In genomic region chr4:63464393-63464792, GRCh38 we compare ENCODE assay signal across 27 cellular contexts.
DNase-seq lines count a peak whose midpoint lies in the region; ATAC-seq, FAIRE-seq and TF ChIP-seq lines count a peak whose summit lies in the region.
"Had no signal": no experiment of that assay in that cellular context is flagged by ENCODE, and none has a peak within 500 bp of the region (broad histone marks: within the 10 kb centered on the region; RNA-seq: fewer than 3 reads in every experiment).

No MANE protein-coding gene starts in this region.

- no peak overlapping the region for H3K23ac ChIP-seq in H9 (ENCODE audit: insufficient read length, low read depth, low read length)

- H3K36me3 ChIP-seq in GM12878 (ENCODE audit: control insufficient read depth in 2 of 2, insufficient read depth in 2 of 2, low read length in 1 of 2) (no peaks in the 10 kb centered on the region), endodermal cell (ENCODE audit: control insufficient read depth, insufficient read depth, low read length) (no peaks in the 10 kb centered on the region)
- H3K36me3 ChIP-seq: BE2C, BLaER1 had no signal

- BruUV-seq in GM12878 (replicated peaks; lab: Mats Ljungman, UMichigan), result no TSS peak

- intact Hi-C loops in GM12878 (cut with micrococcal nuclease; ENCODE audit: unreplicated experiment), result no loop called here

- peak; percentile 51 for ATAC-seq in GM12878
- ATAC-seq in HG02763 (IDR thresholded peaks at IDR 0.05; ENCODE audit: unreplicated experiment), result no peak
- ATAC-seq in GM18909 (IDR thresholded peaks at IDR 0.05; ENCODE audit: poor library complexity, unreplicated experiment), result no peak
- no peak for ATAC-seq in HG03095 (IDR thresholded peaks at IDR 0.05; ENCODE audit: unreplicated experiment)

- in situ Hi-C loops in SK-MEL-5 (cut with HindIII; ENCODE audit: low pct_unique_long_range_greater_than_20kb, low sequenced_read_pairs), result no loop called here
- in situ Hi-C loops in GM12878 (cut with MboI), result no loop called here

- WGBS in H9 (ENCODE audit: extremely low coverage, insufficient read length, low lambda C conversion rate), result no CpG with 5 or more reads among the region's 4 CpGs
- WGBS in GM12878 (ENCODE audit: insufficient coverage, insufficient replicate concordance, low lambda C conversion rate, missing lambda C conversion rate), result 50% methylated on average over 4 of the region's 4 CpGs
- 83 to 95% methylated on average over 1 to 4 of the region's 4 CpGs for WGBS in endodermal cell (ENCODE audit: insufficient coverage in 1 of 2, insufficient read length in 1 of 2), 2 experiments

- no peak for TF ChIP-seq EP300 in GM12878 (IDR thresholded peaks at IDR 0.05; ENCODE audit: borderline replicate concordance in 1 of 2, control insufficient read depth in 1 of 2, low read depth in 2 of 2, low read length in 2 of 2)

- H3K14ac ChIP-seq in H9 (ENCODE audit: insufficient read depth, low read length), result no peak overlapping the region

- H3K27ac ChIP-seq in H9 (ENCODE audit: insufficient read length, low read depth, low read length), result no peak overlapping the region
- H3K27ac ChIP-seq in GM12878 (ENCODE audit: control insufficient read depth, insufficient read depth), result no peak overlapping the region
- H3K27ac ChIP-seq in endodermal cell (ENCODE audit: low read depth, low read length), result no peak overlapping the region
- H3K27ac ChIP-seq: BLaER1 had no signal

- H3K23me2 ChIP-seq in H9 (ENCODE audit: insufficient read length, low read depth, low read length, poor library complexity, severe bottlenecking), result no peaks in the 10 kb centered on the region

- H4K5ac ChIP-seq in H9 (ENCODE audit: insufficient read length, low read depth, low read length), result no peak overlapping the region

- H3K4me3 ChIP-seq in GM12878 (no peak overlapping the region), endodermal cell (ENCODE audit: low read length) (no peak overlapping the region)
- H3K4me3 ChIP-seq: BLaER1 had no signal

- no peak overlapping the region for H2BK120ac ChIP-seq in H9 (ENCODE audit: low read depth, low read length, poor library complexity, severe bottlenecking)

- H3K4me1 ChIP-seq in H9 (ENCODE audit: insufficient read depth, low read length) (no peaks in the 10 kb centered on the region), GM12878 (ENCODE audit: control insufficient read depth, insufficient read depth, low read length) (no peaks in the 10 kb centered on the region), endodermal cell (ENCODE audit: control insufficient read depth, insufficient read depth, low read length) (no peaks in the 10 kb centered on the region)
- H3K4me1 ChIP-seq: BE2C, BLaER1 had no signal

- no peak overlapping the region for H3K56ac ChIP-seq in H9 (ENCODE audit: insufficient read length, low read depth, low read length)

- peak; percentile 17; the same call in 1 of the 3 replicates for TF ChIP-seq CTCF in H9 (conservative IDR thresholded peaks at IDR 0.05)
- TF ChIP-seq CTCF in GM12878 (IDR thresholded peaks at IDR 0.05 in 2 of 3, conservative IDR thresholded peaks at IDR 0.05 in 1 of 3; ENCODE audit: control insufficient read depth in 2 of 3, extremely low read depth in 1 of 3, insufficient read depth in 1 of 3, low read depth in 3 of 3, low read length in 3 of 3), result no peak
- no peak for TF ChIP-seq CTCF in endodermal cell (conservative IDR thresholded peaks at IDR 0.05)

- H3K4me2 ChIP-seq in H9 (ENCODE audit: insufficient read depth, insufficient read length, low read length), result no peak overlapping the region
- H3K4me2 ChIP-seq in GM12878 (ENCODE audit: control insufficient read depth, insufficient read depth), result no peak overlapping the region
- H3K4me2 ChIP-seq: BLaER1 had no signal

- H2BK5ac ChIP-seq in H9 (ENCODE audit: insufficient read length, low read length), result no peak overlapping the region

- DNase-seq in H9 (peak; percentile 29), SK-MEL-5 (ENCODE audit: low read depth, low spot score) (peak; percentile 2), GM12878 (ENCODE audit: low read depth, low spot score) (no peak), endodermal cell (peak; percentile 50), urothelium cell line (ENCODE audit: low spot score) (no peak)
- DNase-seq: 8988T; ACHN; BE2C; C1 segment of cervical spinal cord; CD4-positive, alpha-beta memory T cell; CD4-positive, CD25-positive, alpha-beta regulatory T cell; CD8-positive, alpha-beta memory T cell; COR-L47; DMS 273 treated with DMSO at 0.1 percent for 48 hours; DMS153; DMS53; DMS79; DND-41; EL; GDM1 had no signal

- H3T11ph ChIP-seq in H9 (ENCODE audit: low read length), result no peak overlapping the region

- H4K91ac ChIP-seq in H9 (ENCODE audit: insufficient read length, low read depth, low read length), result no peak overlapping the region

- no peaks in the 10 kb centered on the region for H3K27me3 Mint-ChIP-seq in H9 (ENCODE audit: low read depth)
- H3K27me3 Mint-ChIP-seq in endodermal cell (ENCODE audit: insufficient read depth), result no peaks in the 10 kb centered on the region
- H3K27me3 Mint-ChIP-seq: CD4-positive, alpha-beta memory T cell; CD4-positive, CD25-positive, alpha-beta regulatory T cell; CD8-positive, alpha-beta memory T cell had no signal

- no peak overlapping the region for H3K4ac ChIP-seq in H9 (ENCODE audit: low read depth, low read length)

- H3K27me3 ChIP-seq in H9 (ENCODE audit: insufficient read depth, low read length), result no peaks in the 10 kb centered on the region; the same call in 1 of the 2 replicates
- no peaks in the 10 kb centered on the region for H3K27me3 ChIP-seq in GM12878 (replicated peaks in 1 of 2; ENCODE audit: control insufficient read depth in 2 of 2, insufficient read depth in 2 of 2, low read length in 1 of 2)
- H3K27me3 ChIP-seq in endodermal cell (ENCODE audit: control insufficient read depth, insufficient read depth, low read length, poor library complexity, severe bottlenecking), result no peaks in the 10 kb centered on the region
- H3K27me3 ChIP-seq: BE2C, BLaER1 had no signal

- H4K20me1 ChIP-seq in H9 (ENCODE audit: control insufficient read depth, insufficient read depth, insufficient read length) (no peaks in the 10 kb centered on the region), GM12878 (ENCODE audit: control insufficient read depth, insufficient read depth) (no peaks in the 10 kb centered on the region)
- H4K20me1 ChIP-seq: BLaER1 had no signal

- CTCF ChIA-PET in GM12878 (lab: Yijun Ruan, JAX), result no interaction called here

- no peak overlapping the region for H2BK12ac ChIP-seq in H9 (ENCODE audit: insufficient read length, low read depth, low read length)

- H3K9me3 Mint-ChIP-seq in H9, result peaks cover 0 to 2% of the 10 kb centered on the region in 2 experiments; a peak in 3 of 5 replicates
- H3K9me3 Mint-ChIP-seq in endodermal cell, result no peaks in the 10 kb centered on the region

- H3K9ac ChIP-seq in H9 (ENCODE audit: extremely low read depth, insufficient read length, low read length) (no peak overlapping the region), GM12878 (ENCODE audit: control insufficient read depth, insufficient read depth, low read length) (no peak overlapping the region), endodermal cell (ENCODE audit: extremely low read depth, low read length, poor library complexity, severe bottlenecking) (no peak overlapping the region)
- H3K9ac ChIP-seq: BLaER1 had no signal

- FAIRE-seq in GM12878 (lab: Jason Lieb, UNC), result no peak
- no peak for FAIRE-seq in urothelium cell line (lab: Jason Lieb, UNC)
- FAIRE-seq: A204.1, GM12891 had no signal

- H3K27ac Mint-ChIP-seq in H9 (no peak overlapping the region), endodermal cell (no peak overlapping the region)
- H3K27ac Mint-ChIP-seq: CD14-positive monocyte; CD4-positive, alpha-beta memory T cell; CD4-positive, CD25-positive, alpha-beta regulatory T cell; CD8-positive, alpha-beta memory T cell had no signal

- no peaks in the 10 kb centered on the region; a peak in 2 of 7 replicates for H3K36me3 Mint-ChIP-seq in H9 (ENCODE audit: insufficient read depth in 1 of 3, low read depth in 3 of 3)
- H3K36me3 Mint-ChIP-seq in endodermal cell (ENCODE audit: low read depth), result no peaks in the 10 kb centered on the region
- H3K36me3 Mint-ChIP-seq: CD14-positive monocyte; CD4-positive, alpha-beta memory T cell; CD4-positive, CD25-positive, alpha-beta regulatory T cell; CD8-positive, alpha-beta memory T cell had no signal

- no peaks in the 10 kb centered on the region for H3K9me3 ChIP-seq in H9 (ENCODE audit: control insufficient read depth, low read depth, low read length)
- H3K9me3 ChIP-seq in GM12878 (replicated peaks; ENCODE audit: control insufficient read depth, insufficient read depth, low read length), result no peaks in the 10 kb centered on the region
- no peaks in the 10 kb centered on the region for H3K9me3 ChIP-seq in endodermal cell (ENCODE audit: control insufficient read depth, low read length)
- H3K9me3 ChIP-seq: BE2C, BLaER1 had no signal

- H3K79me1 ChIP-seq in H9 (ENCODE audit: insufficient read depth, low read depth, low read length, poor library complexity, severe bottlenecking), result no peaks in the 10 kb centered on the region

- H3K79me2 ChIP-seq in H9 (ENCODE audit: insufficient read depth, low read length), result no peaks in the 10 kb centered on the region
- H3K79me2 ChIP-seq in GM12878 (ENCODE audit: control insufficient read depth, insufficient read depth, low read length), result no peaks in the 10 kb centered on the region

- no peak overlapping the region for H3K4me3 Mint-ChIP-seq in H9
- H3K4me3 Mint-ChIP-seq in endodermal cell, result no peak overlapping the region
- H3K4me3 Mint-ChIP-seq: CD14-positive monocyte; CD4-positive, alpha-beta memory T cell; CD4-positive, CD25-positive, alpha-beta regulatory T cell had no signal

- no peak overlapping the region for H2AK5ac ChIP-seq in H9 (ENCODE audit: insufficient read length, low read length)

- H2AFZ ChIP-seq in H9 (ENCODE audit: low read length) (no peak overlapping the region), GM12878 (ENCODE audit: control insufficient read depth, low read depth, low read length) (no peak overlapping the region)

- POLR2A ChIA-PET in GM12878 (lab: Charles Lee), result no interaction called here

- no peak overlapping the region for H3K18ac ChIP-seq in H9 (ENCODE audit: insufficient read length, low read depth, low read length)

- SMC1A ChIA-PET in GM12878 (lab: Charles Lee; ENCODE audit: uncharacterized antibody, unreplicated experiment), result interaction anchor here (0.7 to 3.6 kb wide), 3 partner anchors 15 to 20 kb away, joined by 3 to 18 read pairs (median 4); no protein-coding TSS in a partner anchor

- no peak overlapping the region for H2BK15ac ChIP-seq in H9 (ENCODE audit: low read depth, low read length)

- no peak for TF ChIP-seq POLR2A in GM12878 (IDR thresholded peaks at IDR 0.05; ENCODE audit: low read depth, low read length)

- no peaks in the 10 kb centered on the region for H3K4me1 Mint-ChIP-seq in H9
- H3K4me1 Mint-ChIP-seq in endodermal cell, result no peaks in the 10 kb centered on the region
- H3K4me1 Mint-ChIP-seq: CD14-positive monocyte; CD4-positive, alpha-beta memory T cell; CD4-positive, CD25-positive, alpha-beta regulatory T cell; CD8-positive, alpha-beta memory T cell had no signal

- no peak overlapping the region for H4K8ac ChIP-seq in H9 (replicated peaks; ENCODE audit: insufficient read length, low read depth, low read length)

- RAD21 ChIA-PET in GM12878 (lab: Charles Lee; ENCODE audit: unreplicated experiment), result no interaction called here

- no peak for TF ChIP-seq RAD21 in GM12878 (IDR thresholded peaks at IDR 0.05; ENCODE audit: insufficient read depth, low read depth, low read length)

- no peak overlapping the region for H2BK20ac ChIP-seq in H9 (ENCODE audit: low read depth, low read length, poor library complexity, severe bottlenecking)

Comparison
In these comparisons a context has a peak if more than half of its experiments do, and no peak if none do; other contexts are left out.
1. DNase-seq: peak in H9 (single experiment), SK-MEL-5 (single experiment) and endodermal cell (single experiment); none in GM12878 (single experiment) and urothelium cell line (single experiment).